ENCODE assay signal across 1 cellular context in genomic region chr16:67843343-67843765, GRCh38.
TF ChIP-seq lines count a peak whose summit lies in the region.

No MANE protein-coding gene starts in this region.

TF ChIP-seq in WTC11, 78 proteins besides CTCF, POLR2A, EP300 and RAD21 (continued from another document):
- TF ChIP-seq, protein P1, sequence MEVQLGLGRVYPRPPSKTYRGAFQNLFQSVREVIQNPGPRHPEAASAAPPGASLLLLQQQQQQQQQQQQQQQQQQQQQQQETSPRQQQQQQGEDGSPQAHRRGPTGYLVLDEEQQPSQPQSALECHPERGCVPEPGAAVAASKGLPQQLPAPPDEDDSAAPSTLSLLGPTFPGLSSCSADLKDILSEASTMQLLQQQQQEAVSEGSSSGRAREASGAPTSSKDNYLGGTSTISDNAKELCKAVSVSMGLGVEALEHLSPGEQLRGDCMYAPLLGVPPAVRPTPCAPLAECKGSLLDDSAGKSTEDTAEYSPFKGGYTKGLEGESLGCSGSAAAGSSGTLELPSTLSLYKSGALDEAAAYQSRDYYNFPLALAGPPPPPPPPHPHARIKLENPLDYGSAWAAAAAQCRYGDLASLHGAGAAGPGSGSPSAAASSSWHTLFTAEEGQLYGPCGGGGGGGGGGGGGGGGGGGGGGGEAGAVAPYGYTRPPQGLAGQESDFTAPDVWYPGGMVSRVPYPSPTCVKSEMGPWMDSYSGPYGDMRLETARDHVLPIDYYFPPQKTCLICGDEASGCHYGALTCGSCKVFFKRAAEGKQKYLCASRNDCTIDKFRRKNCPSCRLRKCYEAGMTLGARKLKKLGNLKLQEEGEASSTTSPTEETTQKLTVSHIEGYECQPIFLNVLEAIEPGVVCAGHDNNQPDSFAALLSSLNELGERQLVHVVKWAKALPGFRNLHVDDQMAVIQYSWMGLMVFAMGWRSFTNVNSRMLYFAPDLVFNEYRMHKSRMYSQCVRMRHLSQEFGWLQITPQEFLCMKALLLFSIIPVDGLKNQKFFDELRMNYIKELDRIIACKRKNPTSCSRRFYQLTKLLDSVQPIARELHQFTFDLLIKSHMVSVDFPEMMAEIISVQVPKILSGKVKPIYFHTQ (CRISPR knock-in tag; IDR thresholded peaks at IDR 0.05), result no peak
- TF ChIP-seq, protein P2, sequence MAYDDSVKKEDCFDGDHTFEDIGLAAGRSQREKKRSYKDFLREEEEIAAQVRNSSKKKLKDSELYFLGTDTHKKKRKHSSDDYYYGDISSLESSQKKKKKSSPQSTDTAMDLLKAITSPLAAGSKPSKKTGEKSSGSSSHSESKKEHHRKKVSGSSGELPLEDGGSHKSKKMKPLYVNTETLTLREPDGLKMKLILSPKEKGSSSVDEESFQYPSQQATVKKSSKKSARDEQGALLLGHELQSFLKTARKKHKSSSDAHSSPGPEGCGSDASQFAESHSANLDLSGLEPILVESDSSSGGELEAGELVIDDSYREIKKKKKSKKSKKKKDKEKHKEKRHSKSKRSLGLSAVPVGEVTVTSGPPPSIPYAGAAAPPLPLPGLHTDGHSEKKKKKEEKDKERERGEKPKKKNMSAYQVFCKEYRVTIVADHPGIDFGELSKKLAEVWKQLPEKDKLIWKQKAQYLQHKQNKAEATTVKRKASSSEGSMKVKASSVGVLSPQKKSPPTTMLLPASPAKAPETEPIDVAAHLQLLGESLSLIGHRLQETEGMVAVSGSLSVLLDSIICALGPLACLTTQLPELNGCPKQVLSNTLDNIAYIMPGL (CRISPR knock-in tag; IDR thresholded peaks at IDR 0.05), result no peak
- TF ChIP-seq GTF2I (CRISPR knock-in tag; conservative IDR thresholded peaks at IDR 0.05) (no peak), NR2C2 (CRISPR knock-in tag; IDR thresholded peaks at IDR 0.05) (no peak), ZNF317 (CRISPR knock-in tag; IDR thresholded peaks at IDR 0.05; ENCODE audit: borderline replicate concordance, low read depth) (no peak), OVOL2 (CRISPR knock-in tag; IDR thresholded peaks at IDR 0.05; ENCODE audit: borderline replicate concordance) (no peak), CBFB (CRISPR knock-in tag; IDR thresholded peaks at IDR 0.05; ENCODE audit: low read depth) (no peak), E2F1 (CRISPR knock-in tag; IDR thresholded peaks at IDR 0.05) (no peak)
